In genomic region chr15:95880630-95881029, GRCh38 we compare ENCODE assay signal across 28 cellular contexts.
DNase-seq lines count a peak whose midpoint lies in the region; ATAC-seq and TF ChIP-seq lines count a peak whose summit lies in the region.
"Had no signal": no experiment of that assay in that cellular context is flagged by ENCODE, and none has a peak within 500 bp of the region (broad histone marks: within the 10 kb centered on the region; RNA-seq: fewer than 3 reads in every experiment).

No MANE protein-coding gene starts in this region.

- H3K9me3 ChIP-seq in CD4-positive, CD25-positive, alpha-beta regulatory T cell (ENCODE audit: control insufficient read depth in 2 of 2, low read length in 2 of 2), result no peaks in the 10 kb centered on the region
- no peaks in the 10 kb centered on the region for H3K9me3 ChIP-seq in IMR-90 (ENCODE audit: control insufficient read depth, insufficient read depth, low read length)
- H3K9me3 ChIP-seq: BLaER1 treated with 17β-estradiol and CSF1 and Interleukin-3, amounts not matched to agents 10 nM and 100 nM; gastroesophageal sphincter; left lung had no signal

- peak overlapping the region; percentile 76 for H2BK20ac ChIP-seq in IMR-90 (ENCODE audit: low read depth, low read length)

- no peaks in the 10 kb centered on the region for H3K79me1 ChIP-seq in IMR-90 (ENCODE audit: low read depth in 1 of 2, low read length in 2 of 2)

- no peak for DNase-seq in CD4-positive, CD25-positive, alpha-beta regulatory T cell
- DNase-seq in IMR-90 (no peak), T-cell (no peak), OCI-M2 (lab: John Stamatoyannopoulos, UW; ENCODE audit: unreplicated experiment) (no peak), posterior vena cava (ENCODE audit: low spot score) (no peak), hippocampal formation (lab: John Stamatoyannopoulos, UW) (no peak)
- DNase-seq: activated CD4-positive, alpha-beta memory T cell treated with anti-CD3 and anti-CD28 coated beads, Interleukin-2, amount 10 ng/mL, durations not matched to agents 7 days and 5 days; activated CD4-positive, CD25-positive, alpha-beta regulatory T cell treated with anti-CD3 and anti-CD28 coated beads, Interleukin-2, amount 50 U/mL, for 72 hours; activated effector memory CD4-positive, alpha-beta T cell treated with Interleukin-2 at 50 U/mL for 16 hours; activated T-cell treated with anti-CD3 and anti-CD28 coated beads for 4 hours; COR-L47; dermis blood vessel endothelial cell; DMS79 treated with DMSO at 0.1 percent for 48 hours; GM23248; Kasumi-1; left lung; NCI-H1417; NCI-H446; NCI-H82; retina had no signal

- TF ChIP-seq CTCF in IMR-90 (conservative IDR thresholded peaks at IDR 0.05; ENCODE audit: low read depth, low read length), result no peak
- no peak for TF ChIP-seq CTCF in nephron (IDR thresholded peaks at IDR 0.05; ENCODE audit: unreplicated experiment in 3 of 3)

- H3K4me1 ChIP-seq in CD4-positive, CD25-positive, alpha-beta regulatory T cell (ENCODE audit: control insufficient read depth, insufficient read depth, low read length, poor library complexity, severe bottlenecking), result peaks cover 9% of the 10 kb centered on the region
- peaks cover 3% of the 10 kb centered on the region; the same call in 1 of the 2 replicates for H3K4me1 ChIP-seq in IMR-90 (ENCODE audit: control insufficient read depth, insufficient read depth, low read length)

- TF ChIP-seq POLR2A in IMR-90 (IDR thresholded peaks at IDR 0.05; ENCODE audit: low read depth, low read length), result no peak

- CTCF ChIA-PET in IMR-90 (lab: Yijun Ruan, JAX) (no interaction called here), T-cell (lab: Charles Lee) (no interaction called here)

- no peak for TF ChIP-seq RAD21 in IMR-90 (IDR thresholded peaks at IDR 0.05; ENCODE audit: low read length)

- H3K36me3 ChIP-seq in CD4-positive, CD25-positive, alpha-beta regulatory T cell (ENCODE audit: control insufficient read depth, insufficient read depth, low read length), result no peaks in the 10 kb centered on the region
- H3K36me3 ChIP-seq in IMR-90 (ENCODE audit: control insufficient read depth, insufficient read depth, low read length), result no peaks in the 10 kb centered on the region
- H3K36me3 ChIP-seq: BLaER1 treated with 17β-estradiol and CSF1 and Interleukin-3, amounts not matched to agents 10 nM and 100 nM; gastroesophageal sphincter; left lung had no signal

- no TSS peak for BruUV-seq in IMR-90 (replicated peaks; lab: Mats Ljungman, UMichigan)

- H4K8ac ChIP-seq in IMR-90 (ENCODE audit: low read depth in 2 of 2, low read length in 2 of 2), result no peak overlapping the region

- H3K14ac ChIP-seq in IMR-90 (replicated peaks; ENCODE audit: low read depth, low read length), result no peak overlapping the region

- H3K9me3 Mint-ChIP-seq in CD4-positive, CD25-positive, alpha-beta regulatory T cell, result peaks cover 0 to 4% (median 0%) of the 10 kb centered on the region in 7 donors
- peaks cover 0 to 10% (median 0%) of the 10 kb centered on the region in 3 donors for H3K9me3 Mint-ChIP-seq in T-cell
- no peaks in the 10 kb centered on the region for H3K9me3 Mint-ChIP-seq in nephron

- H3K27ac Mint-ChIP-seq in CD4-positive, CD25-positive, alpha-beta regulatory T cell, result peak overlapping the region in 2 of 3 donors; percentile 8 to 76
- H3K27ac Mint-ChIP-seq in T-cell (peak overlapping the region; percentile 1 to 90), nephron (peak overlapping the region; percentile 59 to 93 (median 92))
- H3K27ac Mint-ChIP-seq: activated CD4-positive, alpha-beta memory T cell treated with anti-CD3 and anti-CD28 coated beads, Interleukin-2, amount 10 ng/mL, durations not matched to agents 7 days and 5 days; stimulated activated naive CD8-positive, alpha-beta T cell treated with anti-CD3 and anti-CD28 coated beads, Interleukin-15, Interleukin-2, amounts not matched to agents 100 ng/mL and 50 ng/mL, for 24 hours had no signal

- no peak overlapping the region for H2BK5ac ChIP-seq in IMR-90 (ENCODE audit: low read depth, low read length, poor library complexity, severe bottlenecking)

- in situ Hi-C loops in IMR-90 (cut with MboI; ENCODE audit: low sequenced_read_pairs), result no loop called here

- no peak overlapping the region for H3K4me2 ChIP-seq in IMR-90 (ENCODE audit: low read depth, low read length)

- no peak overlapping the region for H3K4ac ChIP-seq in IMR-90 (ENCODE audit: low read depth, low read length)

- H3K9ac ChIP-seq in IMR-90 (ENCODE audit: low read depth, low read length), result no peak overlapping the region
- H3K9ac ChIP-seq: BLaER1 treated with 17β-estradiol and CSF1 and Interleukin-3, amounts not matched to agents 10 nM and 100 nM; GM23248 had no signal

- H3K56ac ChIP-seq in IMR-90 (ENCODE audit: extremely low read depth, insufficient read depth, low read length), result no peak overlapping the region

- H3K18ac ChIP-seq in IMR-90 (ENCODE audit: low read depth, low read length), result no peak overlapping the region

- H2AFZ ChIP-seq in IMR-90 (replicated peaks; ENCODE audit: low read length, poor library complexity), result peak overlapping the region; percentile 27
- H2AFZ ChIP-seq: GM23248 had no signal

- intact Hi-C loops in IMR-90 (cut with micrococcal nuclease) (no loop called here), posterior vena cava (cut with DNase I) (loop anchor here in 1 of 2 donors (10.0 kb wide), 1 partner anchor 444 kb away; no protein-coding TSS in a partner anchor)

- no peak overlapping the region for H3K4me3 ChIP-seq in CD4-positive, CD25-positive, alpha-beta regulatory T cell (ENCODE audit: low read depth, low read length)
- no peak overlapping the region for H3K4me3 ChIP-seq in IMR-90 (ENCODE audit: insufficient read depth, low read depth, low read length)
- H3K4me3 ChIP-seq: BLaER1 treated with 17β-estradiol and CSF1 and Interleukin-3, amounts not matched to agents 10 nM and 100 nM; gastroesophageal sphincter; GM23248; left lung; SK-N-MC; skin epidermis had no signal

- H2BK15ac ChIP-seq in IMR-90 (ENCODE audit: low read depth, low read length), result no peak overlapping the region

- no peaks in the 10 kb centered on the region for H3K27me3 ChIP-seq in CD4-positive, CD25-positive, alpha-beta regulatory T cell (ENCODE audit: control insufficient read depth, insufficient read depth, low read length)
- H3K27me3 ChIP-seq in IMR-90 (ENCODE audit: control insufficient read depth, insufficient read depth, low read length), result no peaks in the 10 kb centered on the region
- H3K27me3 ChIP-seq: BLaER1 treated with 17β-estradiol and CSF1 and Interleukin-3, amounts not matched to agents 10 nM and 100 nM; gastroesophageal sphincter; left lung had no signal

- H3K27me3 Mint-ChIP-seq in CD4-positive, CD25-positive, alpha-beta regulatory T cell, result no peaks in the 10 kb centered on the region
- no peaks in the 10 kb centered on the region for H3K27me3 Mint-ChIP-seq in T-cell
- H3K27me3 Mint-ChIP-seq in nephron (ENCODE audit: low read depth), result no peaks in the 10 kb centered on the region
- H3K27me3 Mint-ChIP-seq: activated CD4-positive, alpha-beta memory T cell treated with anti-CD3 and anti-CD28 coated beads, Interleukin-2, amount 10 ng/mL, durations not matched to agents 7 days and 5 days; central memory CD8-positive, alpha-beta T cell; stimulated activated naive CD8-positive, alpha-beta T cell treated with anti-CD3 and anti-CD28 coated beads, Interleukin-15, Interleukin-2, amounts not matched to agents 100 ng/mL and 50 ng/mL, for 24 hours had no signal

- no peak overlapping the region for H2AK9ac ChIP-seq in IMR-90 (replicated peaks; ENCODE audit: low read depth, low read length, poor library complexity)

- dilution Hi-C loops in IMR-90 (cut with HindIII; ENCODE audit: low sequenced_read_pairs, unreplicated experiment), result no loop called here

- peak overlapping the region in 3 of 4 donors; percentile 5 to 87 (median 74) for H3K4me3 Mint-ChIP-seq in CD4-positive, CD25-positive, alpha-beta regulatory T cell
- H3K4me3 Mint-ChIP-seq in T-cell (no peak overlapping the region), nephron (no peak overlapping the region)
- H3K4me3 Mint-ChIP-seq: activated CD4-positive, alpha-beta memory T cell treated with anti-CD3 and anti-CD28 coated beads, Interleukin-2, amount 10 ng/mL, durations not matched to agents 7 days and 5 days had no signal

- no peak overlapping the region for H4K5ac ChIP-seq in IMR-90 (ENCODE audit: low read depth, low read length)

- no peak overlapping the region for H2AK5ac ChIP-seq in IMR-90 (ENCODE audit: low read depth, low read length)

- no peak overlapping the region for H3K27ac ChIP-seq in CD4-positive, CD25-positive, alpha-beta regulatory T cell (ENCODE audit: insufficient read depth, low read length, poor library complexity, severe bottlenecking)
- H3K27ac ChIP-seq in IMR-90 (ENCODE audit: insufficient read depth, low read length), result no peak overlapping the region
- H3K27ac ChIP-seq: BLaER1 treated with 17β-estradiol and CSF1 and Interleukin-3, amounts not matched to agents 10 nM and 100 nM; gastroesophageal sphincter; GM23248; left lung; SK-N-MC had no signal

- no peak for ATAC-seq in CD4-positive, CD25-positive, alpha-beta regulatory T cell (ENCODE audit: low read depth in 2 of 2)
- ATAC-seq in IMR-90 (ENCODE audit: low read depth) (no peak), T-cell (replicated peaks in 1 of 4) (no peak)
- ATAC-seq: gastroesophageal sphincter, HepG2, left lung had no signal

- H3K4me1 Mint-ChIP-seq in CD4-positive, CD25-positive, alpha-beta regulatory T cell, result peaks cover 15 to 32% (median 24%) of the 10 kb centered on the region in 4 donors
- H3K4me1 Mint-ChIP-seq in T-cell, result peaks cover 25 to 27% (median 25%) of the 10 kb centered on the region in 3 donors
- H3K4me1 Mint-ChIP-seq in nephron, result peaks cover 37% of the 10 kb centered on the region

- no peaks in the 10 kb centered on the region for H3K36me3 Mint-ChIP-seq in CD4-positive, CD25-positive, alpha-beta regulatory T cell
- H3K36me3 Mint-ChIP-seq in T-cell (no peaks in the 10 kb centered on the region), nephron (ENCODE audit: low read depth) (no peaks in the 10 kb centered on the region)

- no peaks in the 10 kb centered on the region; the same call in 1 of the 2 replicates for H3K9me1 ChIP-seq in IMR-90 (ENCODE audit: insufficient read depth, low read length)

- POLR2A ChIA-PET in IMR-90 (lab: Charles Lee; ENCODE audit: unreplicated experiment), result no interaction called here
- POLR2A ChIA-PET in T-cell (lab: Charles Lee), result no interaction called here

- no peak overlapping the region for H2BK120ac ChIP-seq in IMR-90 (ENCODE audit: low read depth, low read length)

- no peaks in the 10 kb centered on the region for H4K20me1 ChIP-seq in IMR-90 (ENCODE audit: insufficient read depth, low read length)
- H4K20me1 ChIP-seq: BLaER1 treated with 17β-estradiol and CSF1 and Interleukin-3, amounts not matched to agents 10 nM and 100 nM had no signal

- no peak overlapping the region for H4K91ac ChIP-seq in IMR-90 (ENCODE audit: insufficient read depth, low read depth, low read length)

- WGBS in IMR-90 (ENCODE audit: extremely low coverage in 2 of 2, insufficient read length in 1 of 2), 2 experiments, result 57% methylated on average over 1 of the region's 2 CpGs; no CpG with 5 or more reads in 1 of the 2 experiments

- no peak overlapping the region for H3K23ac ChIP-seq in IMR-90 (ENCODE audit: low read depth, low read length)

TF ChIP-seq in IMR-90, 13 proteins besides CTCF, POLR2A, EP300 and RAD21 (continues in another document):
- no peak for TF ChIP-seq MAZ (IDR thresholded peaks at IDR 0.05; ENCODE audit: borderline replicate concordance, low read depth, low read length)

Comparison
In these comparisons a context has a peak if more than half of its experiments do, and no peak if none do; other contexts are left out.
1. H3K27ac Mint-ChIP-seq: peak in every context shown above with its lines; median percentile 92 in nephron; 46 in T-cell; 42 in CD4-positive, CD25-positive, alpha-beta regulatory T cell.
2. H3K4me3 Mint-ChIP-seq: peak in CD4-positive, CD25-positive, alpha-beta regulatory T cell (3 of 4); none in T-cell (0 of 3) and nephron (0 of 3).